8 cellular contexts compared by ENCODE assay signal in the genomic region with DNA sequence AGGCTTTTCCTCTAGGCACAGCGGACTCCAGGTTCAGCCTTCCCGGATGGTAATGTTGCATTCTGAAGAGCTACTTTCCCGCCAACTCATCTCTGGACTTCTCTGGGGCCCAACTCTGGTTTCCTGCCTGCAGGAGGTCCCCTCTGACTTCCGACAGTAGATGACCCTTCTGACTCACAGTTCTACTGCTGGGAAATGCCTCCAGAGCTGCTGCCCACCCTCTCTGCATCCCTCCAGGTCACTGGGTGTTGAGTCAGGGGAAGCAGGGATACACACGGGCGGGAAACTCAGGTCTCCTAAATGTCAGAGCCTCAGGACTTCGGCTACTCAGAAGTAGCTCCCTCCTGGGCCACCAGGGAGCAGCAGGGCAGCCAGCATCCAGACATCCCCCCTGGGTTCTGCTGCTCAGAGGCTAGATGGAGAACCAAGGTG. TPM values are rescaled to one million over a fixed set of nuclear protein-coding genes. Genes with fewer than 3 reads are reported as not detected.
DNase-seq lines count a peak whose midpoint lies in the region; ATAC-seq and TF ChIP-seq lines count a peak whose summit lies in the region.

No MANE protein-coding gene starts in this region.

- DNase-seq in GDM1 (lab: John Stamatoyannopoulos, UW) (no peak), thyroid gland (no peak)

- WGBS in gastroesophageal sphincter (ENCODE audit: low coverage in 1 of 2), 2 donors = 89% methylated on average over 3 of the region's 7 CpGs; no CpG with 5 or more reads in 1 of the 2 donors
- WGBS in thyroid gland, 2 donors = 77 to 82% methylated on average over 7 of the region's 7 CpGs

- H3K4me3 ChIP-seq in BLaER1 treated with 17β-estradiol and CSF1 and Interleukin-3, amounts not matched to agents 10 nM and 100 nM = peak overlapping the region in 8 of 10 experiments; percentile 4 to 56 (median 49); a peak in 12 of 20 replicates
- H3K4me3 ChIP-seq in gastroesophageal sphincter = no peak overlapping the region
- H3K4me3 ChIP-seq in thyroid gland (replicated peaks in 1 of 3) = no peak overlapping the region

- H3K9ac ChIP-seq in BLaER1 treated with 17β-estradiol and CSF1 and Interleukin-3, amounts not matched to agents 10 nM and 100 nM = peak overlapping the region in 10 of 11 experiments; percentile 17 to 84 (median 70); a peak in 17 of 22 replicates

- peak overlapping the region; percentile 84 to 100 (median 96) for H3K4me2 ChIP-seq in BLaER1 treated with 17β-estradiol and CSF1 and Interleukin-3, amounts not matched to agents 10 nM and 100 nM

- no peak for TF ChIP-seq POLR2A in gastroesophageal sphincter (IDR thresholded peaks at IDR 0.05)
- TF ChIP-seq POLR2A in thyroid gland (IDR thresholded peaks at IDR 0.05) = no peak

- peak in 1 of 4 experiments; percentile 17 for TF ChIP-seq CTCF in gastroesophageal sphincter (IDR thresholded peaks at IDR 0.05)
- no peak for TF ChIP-seq CTCF in thyroid gland (IDR thresholded peaks at IDR 0.05)

- intact Hi-C loops in thyroid gland (cut with DNase I) = no loop called here

- peaks cover 78 to 86% (median 82%) of the 10 kb centered on the region in 10 experiments for H3K4me1 ChIP-seq in BLaER1 treated with 17β-estradiol and CSF1 and Interleukin-3, amounts not matched to agents 10 nM and 100 nM
- peaks cover 0 to 90% (median 24%) of the 10 kb centered on the region in 3 donors for H3K4me1 ChIP-seq in gastroesophageal sphincter
- peaks cover 7 to 31% of the 10 kb centered on the region in 2 donors for H3K4me1 ChIP-seq in thyroid gland

- no peaks in the 10 kb centered on the region for H3K9me3 ChIP-seq in BLaER1 treated with 17β-estradiol and CSF1 and Interleukin-3, amounts not matched to agents 10 nM and 100 nM (replicated peaks in 1 of 11)
- H3K9me3 ChIP-seq in gastroesophageal sphincter = no peaks in the 10 kb centered on the region
- no peaks in the 10 kb centered on the region for H3K9me3 ChIP-seq in thyroid gland

- H3K27me3 ChIP-seq in BLaER1 treated with 17β-estradiol and CSF1 and Interleukin-3, amounts not matched to agents 10 nM and 100 nM = no peaks in the 10 kb centered on the region
- H3K27me3 ChIP-seq in gastroesophageal sphincter (peaks cover 11% of the 10 kb centered on the region), thyroid gland (no peaks in the 10 kb centered on the region)

- H3K27ac ChIP-seq in BLaER1 treated with 17β-estradiol and CSF1 and Interleukin-3, amounts not matched to agents 10 nM and 100 nM = peak overlapping the region in 9 of 11 experiments; percentile 68 to 92 (median 87); a peak in 18 of 22 replicates
- H3K27ac ChIP-seq in gastroesophageal sphincter = peak overlapping the region in 3 of 4 donors; percentile 8 to 58 (median 44)
- no peak overlapping the region for H3K27ac ChIP-seq in thyroid gland

- TF ChIP-seq EP300 in gastroesophageal sphincter (IDR thresholded peaks at IDR 0.05) = no peak

- no peaks in the 10 kb centered on the region for H3K36me3 ChIP-seq in BLaER1 treated with 17β-estradiol and CSF1 and Interleukin-3, amounts not matched to agents 10 nM and 100 nM
- H3K36me3 ChIP-seq in gastroesophageal sphincter (no peaks in the 10 kb centered on the region), thyroid gland (no peaks in the 10 kb centered on the region)

- peak; percentile 37 for ATAC-seq in GM21447 (IDR thresholded peaks at IDR 0.05; ENCODE audit: unreplicated experiment)
- no peak for ATAC-seq in gastroesophageal sphincter
- no peak for ATAC-seq in HG03139 (IDR thresholded peaks at IDR 0.05; ENCODE audit: unreplicated experiment)
- ATAC-seq in HG03432 (IDR thresholded peaks at IDR 0.05; ENCODE audit: unreplicated experiment) = no peak

- H4K20me1 ChIP-seq in BLaER1 treated with 17β-estradiol and CSF1 and Interleukin-3, amounts not matched to agents 10 nM and 100 nM = peaks cover 0 to 20% (median 0%) of the 10 kb centered on the region in 11 experiments; a peak in 8 of 22 replicates

TF ChIP-seq in PFSK-1, 5 proteins besides CTCF, POLR2A, EP300 and RAD21:
- TF ChIP-seq POLR2AphosphoS5 (IDR thresholded peaks at IDR 0.05; ENCODE audit: low read depth, low read length) (no peak), FOXP2 (optimal IDR thresholded peaks at IDR 0.05; ENCODE audit: borderline replicate concordance, extremely low read depth, extremely low read length, insufficient read depth) (peak; percentile 47)

RNA-seq across cellular contexts. Expression of a gene that starts 2.1 kb away (rescaled TPM):
- polyA plus RNA-seq in PFSK-1 (2012; ENCODE audit: insufficient read length, low read depth) = 2.3 TPM
- 1 to 10 TPM; 1.2 to 1.9 (median 1.6) TPM for total RNA-seq in gastroesophageal sphincter
- 1 to 10 TPM in 3 of 4 donors, under 1 TPM in 1; 0.89 to 1.5 (median 1.1) TPM for total RNA-seq in thyroid gland

Comparison
In these comparisons a context has a peak if more than half of its experiments do, and no peak if none do; other contexts are left out.
1. H3K27ac ChIP-seq: peak in BLaER1 treated with 17β-estradiol and CSF1 and Interleukin-3, amounts not matched to agents 10 nM and 100 nM (9 of 11) and gastroesophageal sphincter (3 of 4); none in thyroid gland (0 of 3).
2. H3K4me3 ChIP-seq: peak in BLaER1 treated with 17β-estradiol and CSF1 and Interleukin-3, amounts not matched to agents 10 nM and 100 nM (8 of 10); none in gastroesophageal sphincter (0 of 2) and thyroid gland (0 of 3).